Comparison of ENCODE assay signal across 9 cellular contexts in the genomic region with DNA sequence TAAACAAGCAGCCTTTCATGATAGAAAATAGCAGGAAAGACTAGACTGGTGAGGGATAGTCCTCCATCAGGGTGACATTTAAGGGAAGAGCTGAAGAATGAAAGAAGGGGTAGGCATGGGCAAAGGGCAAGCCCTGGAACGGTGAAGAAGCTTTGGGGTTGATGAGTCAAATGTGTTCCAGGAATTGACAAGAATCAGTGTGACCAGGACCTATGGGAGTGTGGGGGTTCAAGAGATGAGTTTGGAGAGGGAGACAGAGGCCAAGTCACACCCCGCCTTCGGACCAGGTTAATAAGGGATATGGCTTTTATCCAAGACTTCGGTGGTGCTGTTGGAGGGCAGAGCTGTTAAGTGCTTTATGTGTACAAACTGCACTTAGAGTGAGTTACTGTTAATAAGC. TPM values are rescaled to one million over a fixed set of nuclear protein-coding genes. Genes with fewer than 3 reads are reported as not detected.
DNase-seq lines count a peak whose midpoint lies in the region; ATAC-seq and TF ChIP-seq lines count a peak whose summit lies in the region.
"Had no signal": no experiment of that assay in that cellular context is flagged by ENCODE, and none has a peak within 500 bp of the region (broad histone marks: within the 10 kb centered on the region; RNA-seq: fewer than 3 reads in every experiment).

No MANE protein-coding gene starts in this region.

- peak overlapping the region; percentile 94 for H3K27ac ChIP-seq in lower lobe of right lung
- H3K27ac ChIP-seq in tibial artery, result peak overlapping the region in 1 of 2 donors; percentile 79

- TF ChIP-seq CTCF in astrocyte of the cerebellum (IDR thresholded peaks at IDR 0.05; ENCODE audit: low read depth, low read length, missing control alignments) (no peak), lower lobe of right lung (IDR thresholded peaks at IDR 0.05) (no peak), tibial artery (IDR thresholded peaks at IDR 0.05) (no peak), mucosa of descending colon (IDR thresholded peaks at IDR 0.05) (no peak)

- H3K4me1 Mint-ChIP-seq in activated T-cell treated with anti-CD3 and anti-CD28 coated beads, Interleukin-2, amount 50 U/mL, for 4 hours (ENCODE audit: low read depth), result peaks cover 45% of the 10 kb centered on the region

- H3K4me3 ChIP-seq in astrocyte of the cerebellum (ENCODE audit: low read depth, low read length) (peak overlapping the region; percentile 99), lower lobe of right lung (peak overlapping the region; percentile 99), tibial artery (peak overlapping the region; percentile 69 to 84), mucosa of descending colon (no peak overlapping the region)

- in situ Hi-C loops in astrocyte of the cerebellum (cut with HindIII; ENCODE audit: low sequenced_read_pairs), result no loop called here

- H3K9me3 Mint-ChIP-seq in activated T-cell treated with anti-CD3 and anti-CD28 coated beads, Interleukin-2, amount 50 U/mL, for 4 hours, result no peaks in the 10 kb centered on the region

- no peak for ATAC-seq in activated T-cell treated with anti-CD3 and anti-CD28 coated beads, Interleukin-2, amount 50 U/mL, for 4 hours
- no peak for ATAC-seq in lower lobe of right lung
- no peak for ATAC-seq in mucosa of descending colon
- no peak for ATAC-seq in HG02763 (IDR thresholded peaks at IDR 0.05; ENCODE audit: unreplicated experiment)

- no peak for DNase-seq in activated T-cell treated with anti-CD3 and anti-CD28 coated beads, Interleukin-2, amount 50 U/mL, for 4 hours
- DNase-seq in activated T-cell treated with anti-CD3 and anti-CD28 coated beads, Interleukin-2, amount 50 U/mL, for 1 hour, result no peak
- DNase-seq in astrocyte of the cerebellum (ENCODE audit: low read depth) (no peak), lower lobe of right lung (no peak), tibial artery (no peak), mucosa of descending colon (no peak)
- no peak for DNase-seq in stimulated activated CD4-positive, alpha-beta T cell treated with anti-CD3 and anti-CD28 coated beads, Interleukin-4, amount 100 ng/mL, for 1 hour
- DNase-seq: DMS153 had no signal

- H3K36me3 ChIP-seq in lower lobe of right lung (peaks cover 61% of the 10 kb centered on the region), tibial artery (peaks cover 35 to 55% (median 53%) of the 10 kb centered on the region in 3 donors), mucosa of descending colon (ENCODE audit: low read depth) (peaks cover 7% of the 10 kb centered on the region)

- H3K4me3 Mint-ChIP-seq in activated T-cell treated with anti-CD3 and anti-CD28 coated beads, Interleukin-2, amount 50 U/mL, for 4 hours, result peak overlapping the region; percentile 97

- H3K4me1 ChIP-seq in lower lobe of right lung, result peaks cover 28% of the 10 kb centered on the region
- H3K4me1 ChIP-seq in tibial artery, result peaks cover 0 to 29% (median 24%) of the 10 kb centered on the region in 4 donors
- peaks cover 16% of the 10 kb centered on the region for H3K4me1 ChIP-seq in mucosa of descending colon (ENCODE audit: low read depth)

- no peaks in the 10 kb centered on the region for H3K27me3 Mint-ChIP-seq in activated T-cell treated with anti-CD3 and anti-CD28 coated beads, Interleukin-2, amount 50 U/mL, for 4 hours (ENCODE audit: low read depth)

- intact Hi-C loops in lower lobe of right lung (cut with DNase I) (no loop called here), tibial artery (cut with DNase I; ENCODE audit: low total_unique reads) (no loop called here), mucosa of descending colon (cut with DNase I, micrococcal nuclease) (no loop called here)

- H3K9me3 ChIP-seq in lower lobe of right lung, result no peaks in the 10 kb centered on the region
- no peaks in the 10 kb centered on the region for H3K9me3 ChIP-seq in tibial artery
- no peaks in the 10 kb centered on the region for H3K9me3 ChIP-seq in mucosa of descending colon

- H3K36me3 Mint-ChIP-seq in activated T-cell treated with anti-CD3 and anti-CD28 coated beads, Interleukin-2, amount 50 U/mL, for 4 hours (ENCODE audit: insufficient read depth), result peaks cover 44% of the 10 kb centered on the region

- no peaks in the 10 kb centered on the region for H3K27me3 ChIP-seq in lower lobe of right lung (ENCODE audit: low read depth)
- no peaks in the 10 kb centered on the region for H3K27me3 ChIP-seq in tibial artery

RNA-seq across cellular contexts. Expression of a gene that starts 0.9 kb away (rescaled TPM):
- total RNA-seq in activated T-cell treated with anti-CD3 and anti-CD28 coated beads, Interleukin-2, amount 50 U/mL, for 4 hours, result 10 to 100 TPM; 85.8 to 95.5 (median 94.7) TPM
- total RNA-seq in lower lobe of right lung (43.2 TPM), mucosa of descending colon (10 to 100 TPM; 42.1 to 50.7 (median 45.1) TPM)

RNA-seq across cellular contexts. Expression of a gene that starts 0.9 kb away (rescaled TPM):
- total RNA-seq in activated T-cell treated with anti-CD3 and anti-CD28 coated beads, Interleukin-2, amount 50 U/mL, for 4 hours, result 10 to 100 TPM; 52.8 to 65.0 (median 59.9) TPM
- total RNA-seq in lower lobe of right lung (34.3 TPM), mucosa of descending colon (10 to 100 TPM; 27.8 to 47.6 (median 33.2) TPM)

RNA-seq across cellular contexts. Expression of a gene that starts 11.4 kb away (rescaled TPM):
- total RNA-seq in activated T-cell treated with anti-CD3 and anti-CD28 coated beads, Interleukin-2, amount 50 U/mL, for 4 hours, result 10 to 100 TPM; 43.7 to 48.0 (median 44.5) TPM
- 7.4 TPM for total RNA-seq in lower lobe of right lung
- total RNA-seq in mucosa of descending colon, result 1 to 10 TPM; 7.4 to 7.6 (median 7.6) TPM

RNA-seq across cellular contexts. Expression of a gene that starts 28.3 kb away (rescaled TPM):
- total RNA-seq in activated T-cell treated with anti-CD3 and anti-CD28 coated beads, Interleukin-2, amount 50 U/mL, for 4 hours, result 10 to 100 TPM; 20.7 to 25.2 (median 22.5) TPM
- total RNA-seq in lower lobe of right lung, result 13.8 TPM
- 10 to 100 TPM in 1 of 3 donors, 1 to 10 TPM in 2; 9.5 to 14.4 (median 9.6) TPM for total RNA-seq in mucosa of descending colon

RNA-seq across cellular contexts. Expression of a gene that starts 37.9 kb away (rescaled TPM):
- total RNA-seq in activated T-cell treated with anti-CD3 and anti-CD28 coated beads, Interleukin-2, amount 50 U/mL, for 4 hours, result 1 to 10 TPM; 1.4 to 3.4 (median 2.4) TPM
- total RNA-seq in lower lobe of right lung (15.0 TPM), mucosa of descending colon (1 to 10 TPM; 2.2 to 2.4 (median 2.2) TPM)
